In the genomic region with DNA sequence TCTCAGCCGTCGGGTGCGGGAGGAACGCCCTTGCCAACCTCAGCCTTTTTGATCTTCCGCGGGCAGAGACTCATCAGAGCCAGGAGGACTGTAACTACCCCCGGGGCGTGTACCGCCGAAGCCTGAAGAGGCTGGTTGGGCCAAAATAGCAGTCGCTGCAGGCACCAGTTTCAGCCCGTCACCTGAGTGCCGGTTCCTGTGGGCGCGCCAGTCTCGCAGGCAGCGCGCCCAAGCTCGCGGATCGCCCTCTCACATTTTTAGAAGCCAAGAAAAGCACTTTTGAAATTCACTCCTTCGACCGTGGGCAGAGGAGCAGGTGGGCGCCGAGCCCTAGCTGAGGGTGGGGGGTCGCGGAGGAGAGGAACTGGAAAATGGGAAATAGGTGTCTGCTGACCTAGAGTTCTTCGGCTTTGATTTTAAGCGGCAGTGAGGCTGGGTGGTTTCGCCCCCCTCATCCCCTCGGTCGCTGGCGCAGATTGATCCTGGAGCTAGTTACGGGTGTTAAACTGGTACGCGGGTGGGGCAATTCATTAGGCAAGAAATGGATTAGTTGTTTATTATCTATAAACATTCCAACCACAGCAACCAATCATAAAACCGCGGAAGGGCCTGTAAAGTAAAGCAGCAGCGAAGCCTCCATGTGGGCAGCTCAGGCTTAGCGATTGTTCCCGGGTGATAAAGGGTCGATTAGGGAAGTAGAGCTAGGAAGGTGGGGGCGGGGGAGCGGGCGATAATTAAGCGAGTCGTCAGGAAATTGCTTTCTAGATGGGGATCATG, we compare ENCODE assay signal across 2 cellular contexts.
TF ChIP-seq lines count a peak whose summit lies in the region.

No MANE protein-coding gene starts in this region.

TF ChIP-seq in IMR-90, 13 proteins besides CTCF, POLR2A, EP300 and RAD21:
- TF ChIP-seq MAZ (IDR thresholded peaks at IDR 0.05; ENCODE audit: borderline replicate concordance, low read depth, low read length): no peak
- TF ChIP-seq SMC3 (IDR thresholded peaks at IDR 0.05; ENCODE audit: low read depth, low read length): no peak
- TF ChIP-seq RCOR1 (IDR thresholded peaks at IDR 0.05; ENCODE audit: insufficient replicate concordance, low read length): no peak
- TF ChIP-seq, protein P1, sequence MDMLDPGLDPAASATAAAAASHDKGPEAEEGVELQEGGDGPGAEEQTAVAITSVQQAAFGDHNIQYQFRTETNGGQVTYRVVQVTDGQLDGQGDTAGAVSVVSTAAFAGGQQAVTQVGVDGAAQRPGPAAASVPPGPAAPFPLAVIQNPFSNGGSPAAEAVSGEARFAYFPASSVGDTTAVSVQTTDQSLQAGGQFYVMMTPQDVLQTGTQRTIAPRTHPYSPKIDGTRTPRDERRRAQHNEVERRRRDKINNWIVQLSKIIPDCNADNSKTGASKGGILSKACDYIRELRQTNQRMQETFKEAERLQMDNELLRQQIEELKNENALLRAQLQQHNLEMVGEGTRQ (IDR thresholded peaks at IDR 0.05; ENCODE audit: low read depth, low read length): no peak

TF ChIP-seq in H1, 55 proteins besides CTCF, POLR2A, EP300 and RAD21:
- TF ChIP-seq PHF8 (conservative IDR thresholded peaks at IDR 0.05; ENCODE audit: low read depth, low read length) (no peak), CHD2 (IDR thresholded peaks at IDR 0.05; ENCODE audit: low read length) (peak; percentile 58; the same call in 1 of the 2 replicates), RFX5 (IDR thresholded peaks at IDR 0.05; ENCODE audit: borderline replicate concordance, low read depth, low read length) (no peak), RNF2 (IDR thresholded peaks at IDR 0.05; ENCODE audit: borderline replicate concordance, low read depth, low read length, missing control alignments, poor library complexity, severe bottlenecking) (peak; percentile 94), ASH2L (IDR thresholded peaks at IDR 0.05; ENCODE audit: low read length) (no peak), FOSL1 (IDR thresholded peaks at IDR 0.05; ENCODE audit: insufficient read depth, low read depth, low read length) (no peak), GABPA (IDR thresholded peaks at IDR 0.05; ENCODE audit: borderline replicate concordance, insufficient read depth, low read length) (no peak), SUZ12 (IDR thresholded peaks at IDR 0.05; ENCODE audit: low read length) (peak; percentile 98), CBX5 (IDR thresholded peaks at IDR 0.05; ENCODE audit: low read depth, low read length) (no peak), HDAC2 (IDR thresholded peaks at IDR 0.05; ENCODE audit: borderline replicate concordance in 1 of 2, low read depth in 2 of 2, low read length in 2 of 2) (0 out of 4 replicates have a peak, but pooled peaks of 1 of the 2 experiments have one; percentile 19), KDM4A (IDR thresholded peaks at IDR 0.05; ENCODE audit: low read depth, low read length, severe bottlenecking) (peak; percentile 39), BACH1 (IDR thresholded peaks at IDR 0.05; ENCODE audit: low read length) (0 out of 2 replicates have a peak, but pooled peaks have one; percentile 7), YY1 (IDR thresholded peaks at IDR 0.05; ENCODE audit: low read depth, low read length) (no peak), CBX8 (IDR thresholded peaks at IDR 0.05; ENCODE audit: borderline replicate concordance, low read depth, low read length) (no peak), TAF1 (IDR thresholded peaks at IDR 0.05; ENCODE audit: low read depth, low read length) (no peak), EZH2 (IDR thresholded peaks at IDR 0.05; ENCODE audit: low read depth, low read length, severe bottlenecking) (peak; percentile 96)
- TF ChIP-seq, protein P2, sequence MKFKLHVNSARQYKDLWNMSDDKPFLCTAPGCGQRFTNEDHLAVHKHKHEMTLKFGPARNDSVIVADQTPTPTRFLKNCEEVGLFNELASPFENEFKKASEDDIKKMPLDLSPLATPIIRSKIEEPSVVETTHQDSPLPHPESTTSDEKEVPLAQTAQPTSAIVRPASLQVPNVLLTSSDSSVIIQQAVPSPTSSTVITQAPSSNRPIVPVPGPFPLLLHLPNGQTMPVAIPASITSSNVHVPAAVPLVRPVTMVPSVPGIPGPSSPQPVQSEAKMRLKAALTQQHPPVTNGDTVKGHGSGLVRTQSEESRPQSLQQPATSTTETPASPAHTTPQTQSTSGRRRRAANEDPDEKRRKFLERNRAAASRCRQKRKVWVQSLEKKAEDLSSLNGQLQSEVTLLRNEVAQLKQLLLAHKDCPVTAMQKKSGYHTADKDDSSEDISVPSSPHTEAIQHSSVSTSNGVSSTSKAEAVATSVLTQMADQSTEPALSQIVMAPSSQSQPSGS (IDR thresholded peaks at IDR 0.05; ENCODE audit: low read length): no peak
- TF ChIP-seq, protein P1 (IDR thresholded peaks at IDR 0.05; ENCODE audit: low read length): no peak
TF ChIP-seq in H1: peak in this region for 7.
